8 cellular contexts compared by ENCODE assay signal in genomic region chr2:38375711-38376345, GRCh38. TPM values are rescaled to one million over a fixed set of nuclear protein-coding genes. Genes with fewer than 3 reads are reported as not detected.
DNase-seq lines count a peak whose midpoint lies in the region; ATAC-seq, FAIRE-seq and TF ChIP-seq lines count a peak whose summit lies in the region.
"Had no signal": no experiment of that assay in that cellular context is flagged by ENCODE, and none has a peak within 500 bp of the region (broad histone marks: within the 10 kb centered on the region; RNA-seq: fewer than 3 reads in every experiment).

No MANE protein-coding gene starts in this region.

- no peaks in the 10 kb centered on the region for H3F3A ChIP-seq in OCI-LY1 (ENCODE audit: insufficient read depth, low read length)

- H3K27ac Mint-ChIP-seq in dendritic cell treated with granulocyte-macrophage colony-stimulating factor and Interleukin-4, amounts not matched to agents 40 ng/mL and 50 ng/mL, for 4 days, result peak overlapping the region; percentile 93

- H3K9me3 ChIP-seq in OCI-LY1 (ENCODE audit: low read length) (no peaks in the 10 kb centered on the region), mononuclear cell (ENCODE audit: low read depth, low read length) (no peaks in the 10 kb centered on the region)

- peaks cover 57% of the 10 kb centered on the region for H3K79me2 ChIP-seq in OCI-LY1 (ENCODE audit: insufficient read depth, low read length)

- TF ChIP-seq CTCF in OCI-LY1 (IDR thresholded peaks at IDR 0.05; ENCODE audit: low read length), result no peak

- H3K4me3 Mint-ChIP-seq in dendritic cell treated with granulocyte-macrophage colony-stimulating factor and Interleukin-4, amounts not matched to agents 40 ng/mL and 50 ng/mL, for 4 days, result peak overlapping the region; percentile 91

- ATAC-seq in GM19463 (IDR thresholded peaks at IDR 0.05; ENCODE audit: unreplicated experiment) (peak; percentile 20), HG03095 (IDR thresholded peaks at IDR 0.05; ENCODE audit: unreplicated experiment) (no peak)

- H3K36me3 Mint-ChIP-seq in dendritic cell treated with granulocyte-macrophage colony-stimulating factor and Interleukin-4, amounts not matched to agents 40 ng/mL and 50 ng/mL, for 4 days (ENCODE audit: low read depth), result peaks cover 18% of the 10 kb centered on the region

- 0 out of 2 replicates have a peak, but pooled peaks cover 7% of the 10 kb centered on the region for H3K36me3 ChIP-seq in OCI-LY1 (ENCODE audit: insufficient read depth, low read length)

- peak overlapping the region; percentile 74 for H3K4me2 ChIP-seq in OCI-LY1 (ENCODE audit: low read length)

- H3K4me1 Mint-ChIP-seq in dendritic cell treated with granulocyte-macrophage colony-stimulating factor and Interleukin-4, amounts not matched to agents 40 ng/mL and 50 ng/mL, for 4 days (ENCODE audit: low read depth), result peaks cover 46% of the 10 kb centered on the region

- H3K4me3 ChIP-seq in OCI-LY1 (ENCODE audit: low read depth, low read length, poor library complexity, severe bottlenecking) (peak overlapping the region; percentile 86), mononuclear cell (ENCODE audit: low read length) (peak overlapping the region; percentile 93)

- H3K4me1 ChIP-seq in OCI-LY1 (ENCODE audit: insufficient read depth, low read length, severe bottlenecking) (peaks cover 39% of the 10 kb centered on the region), mononuclear cell (ENCODE audit: insufficient read depth, low read length) (peaks cover 40% of the 10 kb centered on the region)

- FAIRE-seq in urothelium cell line (lab: Jason Lieb, UNC), result no peak
- FAIRE-seq: colon had no signal

- peak overlapping the region; percentile 91 for H3K9ac ChIP-seq in OCI-LY1 (ENCODE audit: low read length)

- H3K27ac ChIP-seq in OCI-LY1 (ENCODE audit: low read depth, low read length, poor library complexity, severe bottlenecking), result peak overlapping the region; percentile 61

- H4K20me1 ChIP-seq in OCI-LY1 (ENCODE audit: insufficient read depth, low read length), result no peaks in the 10 kb centered on the region

- H3K9me2 ChIP-seq in OCI-LY1 (ENCODE audit: low read depth, low read length), result no peaks in the 10 kb centered on the region

- H3K27me3 ChIP-seq in OCI-LY1 (ENCODE audit: insufficient read depth, low read length), result no peaks in the 10 kb centered on the region
- H3K27me3 ChIP-seq in mononuclear cell (ENCODE audit: insufficient read depth, low read length), result no peaks in the 10 kb centered on the region

- H3K9me3 Mint-ChIP-seq in dendritic cell treated with granulocyte-macrophage colony-stimulating factor and Interleukin-4, amounts not matched to agents 40 ng/mL and 50 ng/mL, for 4 days, result no peaks in the 10 kb centered on the region

- H2AFZ ChIP-seq in OCI-LY1 (ENCODE audit: low read length), result no peak overlapping the region

- no peaks in the 10 kb centered on the region for H3K27me3 Mint-ChIP-seq in dendritic cell treated with granulocyte-macrophage colony-stimulating factor and Interleukin-4, amounts not matched to agents 40 ng/mL and 50 ng/mL, for 4 days

- DNase-seq in urothelium cell line (ENCODE audit: low spot score) (peak; percentile 72), NCI-H2081 treated with DMSO at 0.1 percent for 48 hours (lab: John Stamatoyannopoulos, UW) (no peak)

- intact Hi-C loops in dendritic cell treated with granulocyte-macrophage colony-stimulating factor and Interleukin-4, amounts not matched to agents 40 ng/mL and 50 ng/mL, for 4 days (cut with micrococcal nuclease), result loop anchor here (5.0 kb wide), 1 partner anchor 299 kb away; the partner anchor contains the start of gene CYP1B1

RNA-seq across cellular contexts. Expression of gene ATL2, which starts 1.2 kb away (rescaled TPM):
- total RNA-seq in mononuclear cell, result 159 TPM
